8 cellular contexts compared by ENCODE assay signal in the genomic region with DNA sequence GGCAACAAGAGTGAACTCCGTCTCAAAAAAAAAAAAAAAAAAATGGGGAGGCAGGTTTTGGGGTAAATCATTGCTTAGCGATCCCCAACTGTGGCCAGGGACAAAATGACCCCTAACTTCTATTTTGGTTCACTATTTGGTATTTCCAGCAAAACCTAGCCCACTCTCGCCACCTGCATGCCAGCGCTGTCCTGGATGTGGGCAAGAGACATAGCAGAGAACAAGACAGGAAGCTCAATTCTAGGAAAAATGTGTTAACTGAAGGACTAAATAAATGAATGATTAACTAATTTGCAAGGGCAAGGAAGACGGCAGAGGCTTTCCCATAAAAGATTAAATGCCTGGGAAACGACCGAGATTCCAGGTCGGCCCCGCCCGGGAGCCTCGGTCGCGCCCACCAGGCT. TPM values are rescaled to one million over a fixed set of nuclear protein-coding genes. Genes with fewer than 3 reads are reported as not detected.
DNase-seq lines count a peak whose midpoint lies in the region; ATAC-seq and TF ChIP-seq lines count a peak whose summit lies in the region.

No MANE protein-coding gene starts in this region.

- no peaks in the 10 kb centered on the region for H3K27me3 Mint-ChIP-seq in CD8-positive, alpha-beta memory T cell

- no peaks in the 10 kb centered on the region for H3K9me3 ChIP-seq in CD8-positive, alpha-beta memory T cell (ENCODE audit: low read length)
- H3K9me3 ChIP-seq in breast epithelium (no peaks in the 10 kb centered on the region), aorta (ENCODE audit: control insufficient read depth, low read length) (no peaks in the 10 kb centered on the region)

- intact Hi-C loops in breast epithelium (cut with DNase I; ENCODE audit: low total_unique reads) (no loop called here), aorta (cut with DNase I) (no loop called here), posterior cingulate gyrus (cut with DNase I) (loop anchor here (10.0 kb wide), 1 partner anchor 304 kb away; a partner anchor contains a TSS)

- no peaks in the 10 kb centered on the region for H3K9me3 Mint-ChIP-seq in CD8-positive, alpha-beta memory T cell

- peaks cover 4% of the 10 kb centered on the region for H3K4me1 ChIP-seq in CD8-positive, alpha-beta memory T cell (ENCODE audit: insufficient read depth, low read length)
- H3K4me1 ChIP-seq in breast epithelium (no peaks in the 10 kb centered on the region), aorta (ENCODE audit: control insufficient read depth in 1 of 2, insufficient read depth in 2 of 2, low read length in 2 of 2) (no peaks in the 10 kb centered on the region)

- WGBS in aorta, 2 donors, result 3 to 5% methylated on average over 12 to 13 of the region's 13 CpGs

- peak; percentile 21 for ATAC-seq in HG03469 (IDR thresholded peaks at IDR 0.05; ENCODE audit: unreplicated experiment)
- no peak for ATAC-seq in aorta (ENCODE audit: low FRiP score)
- no peak for ATAC-seq in HG03460 (IDR thresholded peaks at IDR 0.05; ENCODE audit: unreplicated experiment)

- H3K4me3 ChIP-seq in CD8-positive, alpha-beta memory T cell (ENCODE audit: low read length), result peak overlapping the region; percentile 83
- peak overlapping the region; percentile 54 to 76 (median 76) for H3K4me3 ChIP-seq in breast epithelium
- H3K4me3 ChIP-seq in aorta (ENCODE audit: low read length in 2 of 2), result peak overlapping the region; percentile 70 to 75

- H3K4me1 Mint-ChIP-seq in CD8-positive, alpha-beta memory T cell, result peaks cover 14 to 32% (median 28%) of the 10 kb centered on the region in 3 donors

- peaks cover 0 to 24% (median 5%) of the 10 kb centered on the region in 3 donors for H3K36me3 Mint-ChIP-seq in CD8-positive, alpha-beta memory T cell

- no peak for TF ChIP-seq POLR2A in breast epithelium (IDR thresholded peaks at IDR 0.05)

- no peaks in the 10 kb centered on the region for H3K36me3 ChIP-seq in CD8-positive, alpha-beta memory T cell (ENCODE audit: insufficient read depth, low read length)
- H3K36me3 ChIP-seq in breast epithelium (no peaks in the 10 kb centered on the region), aorta (ENCODE audit: control insufficient read depth in 1 of 2, insufficient read depth in 2 of 2, low read length in 1 of 2) (no peaks in the 10 kb centered on the region)

- H3K4me3 Mint-ChIP-seq in CD8-positive, alpha-beta memory T cell, result peak overlapping the region; percentile 89 to 99 (median 96)

- peak overlapping the region; percentile 87 for H3K27ac ChIP-seq in CD8-positive, alpha-beta memory T cell (ENCODE audit: low read depth, low read length)
- peak overlapping the region; percentile 85 to 92 for H3K27ac ChIP-seq in breast epithelium
- H3K27ac ChIP-seq in aorta (ENCODE audit: low read depth in 1 of 2, low read length in 2 of 2), result peak overlapping the region in 1 of 2 donors; percentile 69

- POLR2A ChIA-PET in CD8-positive, alpha-beta memory T cell (lab: Charles Lee), result interaction anchor here (0.5 to 2.2 kb wide), 9 partner anchors 10 to 89 kb away, joined by 3 to 40 read pairs (median 7); a partner anchor contains a TSS

- TF ChIP-seq CTCF in breast epithelium (IDR thresholded peaks at IDR 0.05), result no peak

- H3K27me3 ChIP-seq in CD8-positive, alpha-beta memory T cell (ENCODE audit: insufficient read depth, low read length, poor library complexity, severe bottlenecking), result no peaks in the 10 kb centered on the region
- H3K27me3 ChIP-seq in breast epithelium (no peaks in the 10 kb centered on the region), aorta (ENCODE audit: control insufficient read depth in 1 of 2, insufficient read depth in 2 of 2, low read length in 1 of 2) (no peaks in the 10 kb centered on the region)

- CTCF ChIA-PET in CD8-positive, alpha-beta memory T cell (lab: Charles Lee), result interaction anchor here (0.8 to 3.0 kb wide), 4 partner anchors 13 to 89 kb away, joined by 3 to 13 read pairs (median 8); a partner anchor contains a TSS

- no peak for DNase-seq in CD8-positive, alpha-beta memory T cell
- DNase-seq in breast epithelium (ENCODE audit: low spot score in 2 of 2), result no peak
- peak; percentile 14 for DNase-seq in medulla oblongata (ENCODE audit: extremely low spot score)
- DNase-seq in aorta, result no peak
- DNase-seq in cortex of kidney (lab: John Stamatoyannopoulos, UW), result no peak
- DNase-seq in posterior cingulate gyrus, result no peak

- peak overlapping the region in 7 of 8 donors; percentile 59 to 98 (median 95) for H3K27ac Mint-ChIP-seq in CD8-positive, alpha-beta memory T cell

RNA-seq across cellular contexts. Expression of a gene that starts 0.4 kb away (rescaled TPM):
- 10 to 100 TPM; 12.2 to 12.3 TPM for total RNA-seq in CD8-positive, alpha-beta memory T cell
- polyA plus RNA-seq in CD8-positive, alpha-beta memory T cell, result 7.0 TPM
- total RNA-seq in breast epithelium, result 10 to 100 TPM in 1 of 3 donors, 1 to 10 TPM in 2; 4.5 to 14.0 (median 5.2) TPM
- 10 to 100 TPM; 10.7 to 25.6 TPM for total RNA-seq in aorta
- 10 to 100 TPM in 1 of 2 donors, 1 to 10 TPM in 1; 5.5 to 23.4 TPM for polyA plus RNA-seq in aorta

RNA-seq across cellular contexts. Expression of a gene that starts 6.4 kb away (rescaled TPM):
- 1 to 10 TPM; 1.3 to 1.6 TPM for total RNA-seq in CD8-positive, alpha-beta memory T cell
- polyA plus RNA-seq in CD8-positive, alpha-beta memory T cell, result 0.62 TPM
- 1 to 10 TPM; 2.7 to 8.3 (median 3.6) TPM for total RNA-seq in breast epithelium
- total RNA-seq in aorta, result 10 to 100 TPM in 1 of 2 donors, 1 to 10 TPM in 1; 3.6 to 11.3 TPM
- polyA plus RNA-seq in aorta, result 10 to 100 TPM; 12.6 to 70.8 TPM

RNA-seq across cellular contexts. Expression of a gene that starts 16.5 kb away (rescaled TPM):
- 10 to 100 TPM; 21.3 to 23.2 TPM for total RNA-seq in CD8-positive, alpha-beta memory T cell
- polyA plus RNA-seq in CD8-positive, alpha-beta memory T cell, result 38.4 TPM
- 10 to 100 TPM; 22.6 to 29.0 (median 25.9) TPM for total RNA-seq in breast epithelium
- 10 to 100 TPM; 23.8 to 27.2 TPM for total RNA-seq in aorta
- polyA plus RNA-seq in aorta, result 10 to 100 TPM; 24.8 to 27.3 TPM

RNA-seq across cellular contexts. Expression of a gene that starts 16.9 kb away (rescaled TPM):
- 100 to 1,000 TPM; 478 to 506 TPM for total RNA-seq in CD8-positive, alpha-beta memory T cell
- polyA plus RNA-seq in CD8-positive, alpha-beta memory T cell, result 678 TPM
- total RNA-seq in breast epithelium, result 100 to 1,000 TPM; 314 to 686 (median 317) TPM
- total RNA-seq in aorta, result 100 to 1,000 TPM; 465 to 552 TPM
- polyA plus RNA-seq in aorta, result 100 to 1,000 TPM; 367 to 580 TPM

RNA-seq across cellular contexts. Expression of a gene that starts 41.4 kb away (rescaled TPM):
- total RNA-seq in CD8-positive, alpha-beta memory T cell, result 10 to 100 TPM; 20.9 to 21.2 TPM
- polyA plus RNA-seq in CD8-positive, alpha-beta memory T cell, result 7.5 TPM
- total RNA-seq in breast epithelium (10 to 100 TPM; 37.1 to 56.6 (median 44.6) TPM), aorta (10 to 100 TPM; 70.3 to 87.4 TPM)
- polyA plus RNA-seq in aorta, result 10 to 100 TPM; 15.3 to 25.3 TPM
